In genomic region chr12:120834489-120835303, GRCh38 we compare ENCODE assay signal across 11 cellular contexts.
DNase-seq lines count a peak whose midpoint lies in the region; ATAC-seq and TF ChIP-seq lines count a peak whose summit lies in the region.
"Had no signal": no experiment of that assay in that cellular context is flagged by ENCODE, and none has a peak within 500 bp of the region (broad histone marks: within the 10 kb centered on the region; RNA-seq: fewer than 3 reads in every experiment).

No MANE protein-coding gene starts in this region.

- no peaks in the 10 kb centered on the region for H3K36me3 ChIP-seq in stomach
- H3K36me3 ChIP-seq: vagina had no signal

- H3K27ac ChIP-seq in caudate nucleus (ENCODE audit: low read depth, low read length) (peak overlapping the region; percentile 53), stomach (peak overlapping the region in 3 of 5 donors; percentile 3 to 61 (median 5))
- H3K27ac ChIP-seq: vagina had no signal

- H3K4me3 ChIP-seq in stomach, result no peak overlapping the region
- H3K4me3 ChIP-seq: vagina had no signal

- H3K36me3 Mint-ChIP-seq in activated CD8-positive, alpha-beta T cell treated with anti-CD3 and anti-CD28 coated beads for 36 hours (ENCODE audit: low read depth), result no peaks in the 10 kb centered on the region
- H3K36me3 Mint-ChIP-seq in activated CD8-positive, alpha-beta T cell treated with anti-CD3 and anti-CD28 coated beads, Interleukin-2, amount 10 ng/mL, durations not matched to agents 7 days and 5 days (ENCODE audit: low read depth), result peaks cover 2% of the 10 kb centered on the region
- H3K36me3 Mint-ChIP-seq in endothelial cell (ENCODE audit: low read depth, unreplicated experiment), result no peaks in the 10 kb centered on the region

- no peak for ATAC-seq in activated CD8-positive, alpha-beta T cell treated with anti-CD3 and anti-CD28 coated beads for 36 hours
- no peak for ATAC-seq in activated CD8-positive, alpha-beta T cell treated with anti-CD3 and anti-CD28 coated beads, Interleukin-2, amount 10 ng/mL, durations not matched to agents 7 days and 5 days
- ATAC-seq in HG02852 (IDR thresholded peaks at IDR 0.05; ENCODE audit: unreplicated experiment) (peak; percentile 51), GM18873 (IDR thresholded peaks at IDR 0.05; ENCODE audit: low FRiP score, unreplicated experiment) (no peak)

- no peaks in the 10 kb centered on the region for H3K27me3 Mint-ChIP-seq in activated CD8-positive, alpha-beta T cell treated with anti-CD3 and anti-CD28 coated beads for 36 hours
- H3K27me3 Mint-ChIP-seq in activated CD8-positive, alpha-beta T cell treated with anti-CD3 and anti-CD28 coated beads, Interleukin-2, amount 10 ng/mL, durations not matched to agents 7 days and 5 days (ENCODE audit: low read depth), result no peaks in the 10 kb centered on the region
- no peaks in the 10 kb centered on the region for H3K27me3 Mint-ChIP-seq in endothelial cell (ENCODE audit: unreplicated experiment)

- H3K4me1 Mint-ChIP-seq in activated CD8-positive, alpha-beta T cell treated with anti-CD3 and anti-CD28 coated beads for 36 hours (ENCODE audit: low read depth), result peaks cover 61% of the 10 kb centered on the region
- peaks cover 35% of the 10 kb centered on the region for H3K4me1 Mint-ChIP-seq in activated CD8-positive, alpha-beta T cell treated with anti-CD3 and anti-CD28 coated beads, Interleukin-2, amount 10 ng/mL, durations not matched to agents 7 days and 5 days (ENCODE audit: low read depth)
- H3K4me1 Mint-ChIP-seq in endothelial cell (ENCODE audit: unreplicated experiment), result peaks cover 5% of the 10 kb centered on the region

- TF ChIP-seq POLR2A in stomach (IDR thresholded peaks at IDR 0.05), result no peak

- no peaks in the 10 kb centered on the region for H3K9me3 ChIP-seq in stomach
- H3K9me3 ChIP-seq: vagina had no signal

- peaks cover 19 to 82% (median 66%) of the 10 kb centered on the region in 4 donors for H3K4me1 ChIP-seq in stomach

- CTCF ChIA-PET in activated CD8-positive, alpha-beta T cell treated with anti-CD3 and anti-CD28 coated beads for 36 hours (lab: Charles Lee), result interaction anchor here (0.7 to 1.7 kb wide), 7 partner anchors 10 to 188 kb away, joined by 3 to 4 read pairs (median 4); no protein-coding TSS in a partner anchor
- CTCF ChIA-PET in activated CD8-positive, alpha-beta T cell treated with anti-CD3 and anti-CD28 coated beads, Interleukin-2, amount 10 ng/mL, durations not matched to agents 7 days and 5 days (lab: Charles Lee), result interaction anchor here (0.8 to 3.9 kb wide), 7 partner anchors 10 to 186 kb away, joined by 3 to 9 read pairs (median 4); no protein-coding TSS in a partner anchor

- no peaks in the 10 kb centered on the region for H3K27me3 ChIP-seq in stomach
- H3K27me3 ChIP-seq: vagina had no signal

- no peaks in the 10 kb centered on the region for H3K9me3 Mint-ChIP-seq in activated CD8-positive, alpha-beta T cell treated with anti-CD3 and anti-CD28 coated beads for 36 hours
- no peaks in the 10 kb centered on the region for H3K9me3 Mint-ChIP-seq in activated CD8-positive, alpha-beta T cell treated with anti-CD3 and anti-CD28 coated beads, Interleukin-2, amount 10 ng/mL, durations not matched to agents 7 days and 5 days (ENCODE audit: insufficient read depth)
- no peaks in the 10 kb centered on the region for H3K9me3 Mint-ChIP-seq in endothelial cell (ENCODE audit: unreplicated experiment)

- TF ChIP-seq EP300 in stomach (IDR thresholded peaks at IDR 0.05), result no peak

- H3K4me3 Mint-ChIP-seq in activated CD8-positive, alpha-beta T cell treated with anti-CD3 and anti-CD28 coated beads for 36 hours, result peak overlapping the region; percentile 25
- no peak overlapping the region for H3K4me3 Mint-ChIP-seq in activated CD8-positive, alpha-beta T cell treated with anti-CD3 and anti-CD28 coated beads, Interleukin-2, amount 10 ng/mL, durations not matched to agents 7 days and 5 days
- H3K4me3 Mint-ChIP-seq in endothelial cell (ENCODE audit: unreplicated experiment), result no peak overlapping the region

- H3K27ac Mint-ChIP-seq in activated CD8-positive, alpha-beta T cell treated with anti-CD3 and anti-CD28 coated beads for 36 hours, result peak overlapping the region; percentile 75
- no peak overlapping the region for H3K27ac Mint-ChIP-seq in activated CD8-positive, alpha-beta T cell treated with anti-CD3 and anti-CD28 coated beads, Interleukin-2, amount 10 ng/mL, durations not matched to agents 7 days and 5 days
- no peak overlapping the region for H3K27ac Mint-ChIP-seq in endothelial cell (ENCODE audit: unreplicated experiment)

- TF ChIP-seq CTCF in activated CD8-positive, alpha-beta T cell treated with anti-CD3 and anti-CD28 coated beads for 36 hours (IDR thresholded peaks at IDR 0.05), result no peak
- TF ChIP-seq CTCF in stomach (IDR thresholded peaks at IDR 0.05), result no peak
- no peak for TF ChIP-seq CTCF in endothelial cell (IDR thresholded peaks at IDR 0.05; ENCODE audit: unreplicated experiment)

- POLR2A ChIA-PET in activated CD8-positive, alpha-beta T cell treated with anti-CD3 and anti-CD28 coated beads for 36 hours (lab: Charles Lee), result interaction anchor here (0.8 to 1.2 kb wide), 4 partner anchors 14 to 543 kb away, joined by 3 read pairs; partner anchors contain the start of gene RNU4-2
- POLR2A ChIA-PET in activated CD8-positive, alpha-beta T cell treated with anti-CD3 and anti-CD28 coated beads, Interleukin-2, amount 10 ng/mL, durations not matched to agents 7 days and 5 days (lab: Charles Lee), result no interaction called here

- 67 to 77% (median 74%) methylated on average over 4 of the region's 4 CpGs for WGBS in stomach, 5 donors

- no peak for DNase-seq in activated CD8-positive, alpha-beta T cell treated with anti-CD3 and anti-CD28 coated beads for 36 hours
- no peak for DNase-seq in activated CD8-positive, alpha-beta T cell treated with anti-CD3 and anti-CD28 coated beads, Interleukin-2, amount 10 ng/mL, durations not matched to agents 7 days and 5 days
- DNase-seq in caudate nucleus (lab: John Stamatoyannopoulos, UW), result no peak
- no peak for DNase-seq in stomach
- no peak for DNase-seq in NK-92 treated with Interleukin-12 subunit alpha and Interleukin-12 subunit beta, amount 100 ng/mL, for 24 hours (lab: John Stamatoyannopoulos, UW)
- no peak for DNase-seq in endothelial cell (ENCODE audit: low spot score)
- DNase-seq: effector CD4-positive, alpha-beta T cell; NCI-H748 treated with DMSO at 0.1 percent for 48 hours had no signal

- intact Hi-C loops in activated CD8-positive, alpha-beta T cell treated with anti-CD3 and anti-CD28 coated beads for 36 hours (cut with micrococcal nuclease), result no loop called here
- intact Hi-C loops in stomach (cut with DNase I; ENCODE audit: low total_unique reads), result no loop called here
